In genomic region chr6:119346450-119346849, GRCh38 we compare ENCODE assay signal across 1 cellular context.
TF ChIP-seq lines count a peak whose summit lies in the region.

No MANE protein-coding gene starts in this region.

TF ChIP-seq in GM23338, 12 proteins besides CTCF, POLR2A, EP300 and RAD21 (continued from another document):
- TF ChIP-seq ZNF462 (CRISPR knock-in tag; IDR thresholded peaks at IDR 0.05) (no peak), JUNB (IDR thresholded peaks at IDR 0.05; ENCODE audit: unreplicated experiment) (no peak), CREB1 (CRISPR knock-in tag; IDR thresholded peaks at IDR 0.05; ENCODE audit: low read depth) (no peak), ZNF114 (CRISPR knock-in tag; IDR thresholded peaks at IDR 0.05) (no peak), EZH2 (IDR thresholded peaks at IDR 0.05; ENCODE audit: low read depth, unreplicated experiment) (no peak), STAT1 (IDR thresholded peaks at IDR 0.05; ENCODE audit: unreplicated experiment) (no peak), NANOG (IDR thresholded peaks at IDR 0.05; ENCODE audit: borderline replicate concordance) (no peak), POLR2AphosphoS5 (IDR thresholded peaks at IDR 0.05; ENCODE audit: low read depth) (no peak)
TF ChIP-seq in GM23338: peak in this region for 0.
